In the genomic region with DNA sequence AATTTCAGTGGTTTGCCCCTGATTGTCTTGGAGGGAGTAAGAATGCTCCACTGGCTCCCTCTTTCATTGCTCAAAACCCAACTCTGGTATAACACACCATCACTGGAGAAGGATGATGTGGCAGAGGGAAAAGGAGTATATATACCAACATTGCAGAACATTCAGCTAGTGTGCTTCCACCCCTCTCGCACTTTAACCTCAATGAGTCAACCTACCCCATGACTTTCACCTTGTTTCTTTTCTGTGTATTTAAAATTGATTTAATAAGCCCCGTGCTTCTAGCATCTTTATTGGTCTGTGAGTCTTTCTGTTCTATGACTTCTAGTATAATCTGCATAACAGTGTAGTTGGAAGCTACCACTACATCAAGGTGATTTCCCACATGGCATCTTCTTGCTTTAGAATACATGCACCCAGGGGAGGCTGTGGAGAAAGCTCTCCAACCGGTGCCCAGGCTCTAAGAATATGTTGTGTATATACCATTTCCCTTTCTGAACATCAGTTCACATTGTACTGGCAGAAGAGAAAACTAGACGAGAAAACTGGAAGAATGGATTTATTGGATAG, we compare ENCODE assay signal across 21 cellular contexts.
DNase-seq lines count a peak whose midpoint lies in the region; ATAC-seq and TF ChIP-seq lines count a peak whose summit lies in the region.
"Had no signal": no experiment of that assay in that cellular context is flagged by ENCODE, and none has a peak within 500 bp of the region (broad histone marks: within the 10 kb centered on the region; RNA-seq: fewer than 3 reads in every experiment).

No MANE protein-coding gene starts in this region.

- H3K27me3 Mint-ChIP-seq in nephron progenitor cell (ENCODE audit: low read depth, poor library complexity) = no peaks in the 10 kb centered on the region
- H3K27me3 Mint-ChIP-seq in stimulated activated naive CD8-positive, alpha-beta T cell treated with anti-CD3 and anti-CD28 coated beads, Interleukin-15, amount 100 ng/mL, for 72 hours = no peaks in the 10 kb centered on the region

- no peaks in the 10 kb centered on the region for H3K9me3 Mint-ChIP-seq in nephron progenitor cell
- no peaks in the 10 kb centered on the region for H3K9me3 Mint-ChIP-seq in stimulated activated naive CD8-positive, alpha-beta T cell treated with anti-CD3 and anti-CD28 coated beads, Interleukin-15, amount 100 ng/mL, for 72 hours
- H3K9me3 Mint-ChIP-seq: CD8-positive, alpha-beta memory T cell; IgD-negative memory B cell had no signal

- H3K4me1 Mint-ChIP-seq in nephron progenitor cell = no peaks in the 10 kb centered on the region
- peaks cover 18% of the 10 kb centered on the region for H3K4me1 Mint-ChIP-seq in stimulated activated naive CD8-positive, alpha-beta T cell treated with anti-CD3 and anti-CD28 coated beads, Interleukin-15, amount 100 ng/mL, for 72 hours
- H3K4me1 Mint-ChIP-seq: CD8-positive, alpha-beta memory T cell; IgD-negative memory B cell had no signal

- ATAC-seq in activated CD4-positive, CD25-positive, alpha-beta regulatory T cell treated with anti-CD3 and anti-CD28 coated beads, Interleukin-2, amount 50 U/mL, for 24 hours = peak; percentile 70 to 76
- ATAC-seq in Right ventricle myocardium inferior = no peak
- no peak for ATAC-seq in right cardiac atrium
- peak; percentile 79 for ATAC-seq in stimulated activated naive CD8-positive, alpha-beta T cell treated with anti-CD3 and anti-CD28 coated beads, Interleukin-15, amount 100 ng/mL, for 72 hours

- no peaks in the 10 kb centered on the region for H3K27me3 ChIP-seq in right cardiac atrium (ENCODE audit: control insufficient read depth, insufficient read depth)

- no peaks in the 10 kb centered on the region for H3K4me1 ChIP-seq in right cardiac atrium (ENCODE audit: control insufficient read depth, insufficient read depth, low read length)

- no peak overlapping the region for H3K4me3 Mint-ChIP-seq in nephron progenitor cell
- no peak overlapping the region for H3K4me3 Mint-ChIP-seq in stimulated activated naive CD8-positive, alpha-beta T cell treated with anti-CD3 and anti-CD28 coated beads, Interleukin-15, amount 100 ng/mL, for 72 hours
- H3K4me3 Mint-ChIP-seq: CD8-positive, alpha-beta memory T cell; IgD-negative memory B cell had no signal

- intact Hi-C loops in Right ventricle myocardium inferior (cut with DNase I) = no loop called here
- intact Hi-C loops in right cardiac atrium (cut with DNase I) = no loop called here

- no peaks in the 10 kb centered on the region for H3K9me3 ChIP-seq in right cardiac atrium (ENCODE audit: control insufficient read depth, low read length)

- peak overlapping the region; percentile 61 for H3K27ac Mint-ChIP-seq in nephron progenitor cell
- H3K27ac Mint-ChIP-seq in stimulated activated naive CD8-positive, alpha-beta T cell treated with anti-CD3 and anti-CD28 coated beads, Interleukin-15, amount 100 ng/mL, for 72 hours = no peak overlapping the region
- H3K27ac Mint-ChIP-seq: CD8-positive, alpha-beta memory T cell; IgD-negative memory B cell had no signal

- no peak for DNase-seq in activated CD4-positive, CD25-positive, alpha-beta regulatory T cell (lab: John Stamatoyannopoulos, UW)
- DNase-seq in Right ventricle myocardium inferior (ENCODE audit: missing footprints) = peak; percentile 25
- no peak for DNase-seq in right cardiac atrium
- no peak for DNase-seq in nephron progenitor cell
- peak in 1 of 2 donors; percentile 9 for DNase-seq in stimulated activated naive CD8-positive, alpha-beta T cell treated with anti-CD3 and anti-CD28 coated beads, Interleukin-15, amount 100 ng/mL, for 72 hours
- no peak for DNase-seq in cerebellum (ENCODE audit: low spot score)
- no peak for DNase-seq in Kasumi-1 (lab: John Stamatoyannopoulos, UW)
- DNase-seq: 8988T; AML-193; CD8-positive, alpha-beta memory T cell; DMS53; MV-4-11; NCI-H1105 treated with DMSO at 0.1 percent for 48 hours; NCI-H2029 treated with DMSO at 0.1 percent for 48 hours; NCI-H345; NCI-H524 treated with DMSO at 0.1 percent for 48 hours; NCI-H82; SHP77 had no signal

- no peak overlapping the region for H3K27ac ChIP-seq in right cardiac atrium (ENCODE audit: low read length)
- H3K27ac ChIP-seq: C4-2B had no signal

- H3K36me3 Mint-ChIP-seq in nephron progenitor cell (ENCODE audit: low read depth) = no peaks in the 10 kb centered on the region
- H3K36me3 Mint-ChIP-seq: CD8-positive, alpha-beta memory T cell; IgD-negative memory B cell had no signal

- H3K4me3 ChIP-seq in right cardiac atrium (ENCODE audit: low read length) = no peak overlapping the region

- TF ChIP-seq CTCF in nephron progenitor cell (IDR thresholded peaks at IDR 0.05) = no peak

- WGBS in right cardiac atrium = 94% methylated on average over 4 of the region's 4 CpGs

Comparison
In these comparisons a context has a peak if more than half of its experiments do, and no peak if none do; other contexts are left out.
1. ATAC-seq: peak in activated CD4-positive, CD25-positive, alpha-beta regulatory T cell treated with anti-CD3 and anti-CD28 coated beads, Interleukin-2, amount 50 U/mL, for 24 hours (2 of 2) and stimulated activated naive CD8-positive, alpha-beta T cell treated with anti-CD3 and anti-CD28 coated beads, Interleukin-15, amount 100 ng/mL, for 72 hours (single experiment); none in Right ventricle myocardium inferior (single experiment) and right cardiac atrium (0 of 2).